1 cellular context compared by ENCODE assay signal in genomic region chr13:99614465-99614885, GRCh38.
TF ChIP-seq lines count a peak whose summit lies in the region.

No MANE protein-coding gene starts in this region.

TF ChIP-seq in HepG2, 621 proteins besides CTCF, POLR2A, EP300 and RAD21 (continued from another document and continues in another):
- TF ChIP-seq, protein P1, sequence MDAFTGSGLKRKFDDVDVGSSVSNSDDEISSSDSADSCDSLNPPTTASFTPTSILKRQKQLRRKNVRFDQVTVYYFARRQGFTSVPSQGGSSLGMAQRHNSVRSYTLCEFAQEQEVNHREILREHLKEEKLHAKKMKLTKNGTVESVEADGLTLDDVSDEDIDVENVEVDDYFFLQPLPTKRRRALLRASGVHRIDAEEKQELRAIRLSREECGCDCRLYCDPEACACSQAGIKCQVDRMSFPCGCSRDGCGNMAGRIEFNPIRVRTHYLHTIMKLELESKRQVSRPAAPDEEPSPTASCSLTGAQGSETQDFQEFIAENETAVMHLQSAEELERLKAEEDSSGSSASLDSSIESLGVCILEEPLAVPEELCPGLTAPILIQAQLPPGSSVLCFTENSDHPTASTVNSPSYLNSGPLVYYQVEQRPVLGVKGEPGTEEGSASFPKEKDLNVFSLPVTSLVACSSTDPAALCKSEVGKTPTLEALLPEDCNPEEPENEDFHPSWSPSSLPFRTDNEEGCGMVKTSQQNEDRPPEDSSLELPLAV (CRISPR knock-in tag; conservative IDR thresholded peaks at IDR 0.05; ENCODE audit: low read depth): no peak
- TF ChIP-seq, protein P2, sequence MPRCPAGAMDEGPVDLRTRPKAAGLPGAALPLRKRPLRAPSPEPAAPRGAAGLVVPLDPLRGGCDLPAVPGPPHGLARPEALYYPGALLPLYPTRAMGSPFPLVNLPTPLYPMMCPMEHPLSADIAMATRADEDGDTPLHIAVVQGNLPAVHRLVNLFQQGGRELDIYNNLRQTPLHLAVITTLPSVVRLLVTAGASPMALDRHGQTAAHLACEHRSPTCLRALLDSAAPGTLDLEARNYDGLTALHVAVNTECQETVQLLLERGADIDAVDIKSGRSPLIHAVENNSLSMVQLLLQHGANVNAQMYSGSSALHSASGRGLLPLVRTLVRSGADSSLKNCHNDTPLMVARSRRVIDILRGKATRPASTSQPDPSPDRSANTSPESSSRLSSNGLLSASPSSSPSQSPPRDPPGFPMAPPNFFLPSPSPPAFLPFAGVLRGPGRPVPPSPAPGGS (CRISPR knock-in tag; IDR thresholded peaks at IDR 0.05): no peak
- TF ChIP-seq ZNF713 (CRISPR knock-in tag; IDR thresholded peaks at IDR 0.05): no peak
- TF ChIP-seq NR2F1 (CRISPR knock-in tag; IDR thresholded peaks at IDR 0.05): peak in 1 of 2 experiments; percentile 48; a peak in 1 of 4 replicates
- no peak for TF ChIP-seq ZKSCAN8 (CRISPR knock-in tag; IDR thresholded peaks at IDR 0.05; ENCODE audit: borderline replicate concordance)
- no peak for TF ChIP-seq ARNT (IDR thresholded peaks at IDR 0.05)
- TF ChIP-seq SP1 (IDR thresholded peaks at IDR 0.05): no peak
- TF ChIP-seq SP1 (CRISPR knock-in tag; IDR thresholded peaks at IDR 0.05): no peak
- TF ChIP-seq ZNF569 (CRISPR knock-in tag; IDR thresholded peaks at IDR 0.05; ENCODE audit: borderline replicate concordance): no peak
- 0 out of 2 replicates have a peak, but pooled peaks have one; percentile 16 for TF ChIP-seq RELA (CRISPR knock-in tag; IDR thresholded peaks at IDR 0.05)
- TF ChIP-seq, protein P3, sequence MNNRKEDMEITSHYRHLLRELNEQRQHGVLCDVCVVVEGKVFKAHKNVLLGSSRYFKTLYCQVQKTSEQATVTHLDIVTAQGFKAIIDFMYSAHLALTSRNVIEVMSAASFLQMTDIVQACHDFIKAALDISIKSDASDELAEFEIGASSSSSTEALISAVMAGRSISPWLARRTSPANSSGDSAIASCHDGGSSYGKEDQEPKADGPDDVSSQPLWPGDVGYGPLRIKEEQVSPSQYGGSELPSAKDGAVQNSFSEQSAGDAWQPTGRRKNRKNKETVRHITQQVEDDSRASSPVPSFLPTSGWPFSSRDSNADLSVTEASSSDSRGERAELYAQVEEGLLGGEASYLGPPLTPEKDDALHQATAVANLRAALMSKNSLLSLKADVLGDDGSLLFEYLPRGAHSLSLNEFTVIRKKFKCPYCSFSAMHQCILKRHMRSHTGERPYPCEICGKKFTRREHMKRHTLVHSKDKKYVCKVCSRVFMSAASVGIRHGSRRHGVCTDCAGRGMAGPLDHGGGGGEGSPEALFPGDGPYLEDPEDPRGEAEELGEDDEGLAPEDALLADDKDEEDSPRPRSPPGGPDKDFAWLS (CRISPR knock-in tag; IDR thresholded peaks at IDR 0.05; ENCODE audit: borderline replicate concordance): no peak
- TF ChIP-seq, protein P4, sequence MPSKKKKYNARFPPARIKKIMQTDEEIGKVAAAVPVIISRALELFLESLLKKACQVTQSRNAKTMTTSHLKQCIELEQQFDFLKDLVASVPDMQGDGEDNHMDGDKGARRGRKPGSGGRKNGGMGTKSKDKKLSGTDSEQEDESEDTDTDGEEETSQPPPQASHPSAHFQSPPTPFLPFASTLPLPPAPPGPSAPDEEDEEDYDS (CRISPR knock-in tag; IDR thresholded peaks at IDR 0.05): no peak
- no peak for TF ChIP-seq ZNF503 (CRISPR knock-in tag; IDR thresholded peaks at IDR 0.05)
- TF ChIP-seq ZNF3 (CRISPR knock-in tag; IDR thresholded peaks at IDR 0.05): no peak
- TF ChIP-seq ZNF430 (CRISPR knock-in tag; IDR thresholded peaks at IDR 0.05): 0 out of 2 replicates have a peak, but pooled peaks have one; percentile 33
- TF ChIP-seq HNF4A (CRISPR knock-in tag; IDR thresholded peaks at IDR 0.05): peak; percentile 24; the same call in 1 of the 2 replicates
- TF ChIP-seq HOXA5 (CRISPR knock-in tag; IDR thresholded peaks at IDR 0.05): 0 out of 2 replicates have a peak, but pooled peaks have one; percentile 41
- TF ChIP-seq GZF1 (CRISPR knock-in tag; IDR thresholded peaks at IDR 0.05): 0 out of 2 replicates have a peak, but pooled peaks have one; percentile 28
- TF ChIP-seq SMARCE1 (IDR thresholded peaks at IDR 0.05; ENCODE audit: borderline replicate concordance): no peak
- TF ChIP-seq ZNF224 (CRISPR knock-in tag; IDR thresholded peaks at IDR 0.05): no peak
- TF ChIP-seq HDAC1 (CRISPR knock-in tag; IDR thresholded peaks at IDR 0.05): 0 out of 2 replicates have a peak, but pooled peaks have one; percentile 30
- no peak for TF ChIP-seq ZNF446 (CRISPR knock-in tag; IDR thresholded peaks at IDR 0.05)
- no peak for TF ChIP-seq LCORL (IDR thresholded peaks at IDR 0.05)
- TF ChIP-seq LCORL (CRISPR knock-in tag; IDR thresholded peaks at IDR 0.05): 0 out of 2 replicates have a peak, but pooled peaks have one; percentile 58
- TF ChIP-seq ZFX (CRISPR knock-in tag; IDR thresholded peaks at IDR 0.05; ENCODE audit: low read depth): peak; percentile 32; the same call in 1 of the 2 replicates
- TF ChIP-seq, protein P5, sequence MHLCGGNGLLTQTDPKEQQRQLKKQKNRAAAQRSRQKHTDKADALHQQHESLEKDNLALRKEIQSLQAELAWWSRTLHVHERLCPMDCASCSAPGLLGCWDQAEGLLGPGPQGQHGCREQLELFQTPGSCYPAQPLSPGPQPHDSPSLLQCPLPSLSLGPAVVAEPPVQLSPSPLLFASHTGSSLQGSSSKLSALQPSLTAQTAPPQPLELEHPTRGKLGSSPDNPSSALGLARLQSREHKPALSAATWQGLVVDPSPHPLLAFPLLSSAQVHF (CRISPR knock-in tag; IDR thresholded peaks at IDR 0.05): no peak
- TF ChIP-seq ZNF350 (CRISPR knock-in tag; IDR thresholded peaks at IDR 0.05; ENCODE audit: borderline replicate concordance, low read depth): no peak
- TF ChIP-seq POLR2AphosphoS5 (IDR thresholded peaks at IDR 0.05; ENCODE audit: low read depth, low read length): no peak
- no peak for TF ChIP-seq RFXAP (CRISPR knock-in tag; IDR thresholded peaks at IDR 0.05; ENCODE audit: borderline replicate concordance)
- TF ChIP-seq MYC (CRISPR knock-in tag; IDR thresholded peaks at IDR 0.05; ENCODE audit: borderline replicate concordance): peak; percentile 48; the same call in 1 of the 2 replicates
- TF ChIP-seq HOXA3 (CRISPR knock-in tag; IDR thresholded peaks at IDR 0.05): peak; percentile 12; the same call in 1 of the 2 replicates
- TF ChIP-seq KLF9 (CRISPR knock-in tag; IDR thresholded peaks at IDR 0.05; ENCODE audit: low read depth): no peak
- peak; percentile 51 for TF ChIP-seq BHLHE40 (IDR thresholded peaks at IDR 0.05; ENCODE audit: low read length)
- TF ChIP-seq ZZZ3 (CRISPR knock-in tag; IDR thresholded peaks at IDR 0.05; ENCODE audit: borderline replicate concordance): no peak
- TF ChIP-seq ZNF496 (CRISPR knock-in tag; IDR thresholded peaks at IDR 0.05; ENCODE audit: insufficient replicate concordance): no peak
- TF ChIP-seq ZNF12 (CRISPR knock-in tag; IDR thresholded peaks at IDR 0.05): 0 out of 2 replicates have a peak, but pooled peaks have one; percentile 32
- TF ChIP-seq, protein P6, sequence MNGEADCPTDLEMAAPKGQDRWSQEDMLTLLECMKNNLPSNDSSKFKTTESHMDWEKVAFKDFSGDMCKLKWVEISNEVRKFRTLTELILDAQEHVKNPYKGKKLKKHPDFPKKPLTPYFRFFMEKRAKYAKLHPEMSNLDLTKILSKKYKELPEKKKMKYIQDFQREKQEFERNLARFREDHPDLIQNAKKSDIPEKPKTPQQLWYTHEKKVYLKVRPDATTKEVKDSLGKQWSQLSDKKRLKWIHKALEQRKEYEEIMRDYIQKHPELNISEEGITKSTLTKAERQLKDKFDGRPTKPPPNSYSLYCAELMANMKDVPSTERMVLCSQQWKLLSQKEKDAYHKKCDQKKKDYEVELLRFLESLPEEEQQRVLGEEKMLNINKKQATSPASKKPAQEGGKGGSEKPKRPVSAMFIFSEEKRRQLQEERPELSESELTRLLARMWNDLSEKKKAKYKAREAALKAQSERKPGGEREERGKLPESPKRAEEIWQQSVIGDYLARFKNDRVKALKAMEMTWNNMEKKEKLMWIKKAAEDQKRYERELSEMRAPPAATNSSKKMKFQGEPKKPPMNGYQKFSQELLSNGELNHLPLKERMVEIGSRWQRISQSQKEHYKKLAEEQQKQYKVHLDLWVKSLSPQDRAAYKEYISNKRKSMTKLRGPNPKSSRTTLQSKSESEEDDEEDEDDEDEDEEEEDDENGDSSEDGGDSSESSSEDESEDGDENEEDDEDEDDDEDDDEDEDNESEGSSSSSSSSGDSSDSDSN (CRISPR knock-in tag; IDR thresholded peaks at IDR 0.05): 0 out of 2 replicates have a peak, but pooled peaks have one; percentile 17
- TF ChIP-seq CEBPG (CRISPR knock-in tag; IDR thresholded peaks at IDR 0.05): no peak
- no peak for TF ChIP-seq SNAPC4 (CRISPR knock-in tag; IDR thresholded peaks at IDR 0.05)
- TF ChIP-seq REPIN1 (CRISPR knock-in tag; IDR thresholded peaks at IDR 0.05; ENCODE audit: borderline replicate concordance, low read depth): peak; percentile 67; the same call in 1 of the 2 replicates
- no peak for TF ChIP-seq ZNF747 (CRISPR knock-in tag; IDR thresholded peaks at IDR 0.05; ENCODE audit: borderline replicate concordance)
